ENCODE assay signal across 13 cellular contexts in the genomic region with DNA sequence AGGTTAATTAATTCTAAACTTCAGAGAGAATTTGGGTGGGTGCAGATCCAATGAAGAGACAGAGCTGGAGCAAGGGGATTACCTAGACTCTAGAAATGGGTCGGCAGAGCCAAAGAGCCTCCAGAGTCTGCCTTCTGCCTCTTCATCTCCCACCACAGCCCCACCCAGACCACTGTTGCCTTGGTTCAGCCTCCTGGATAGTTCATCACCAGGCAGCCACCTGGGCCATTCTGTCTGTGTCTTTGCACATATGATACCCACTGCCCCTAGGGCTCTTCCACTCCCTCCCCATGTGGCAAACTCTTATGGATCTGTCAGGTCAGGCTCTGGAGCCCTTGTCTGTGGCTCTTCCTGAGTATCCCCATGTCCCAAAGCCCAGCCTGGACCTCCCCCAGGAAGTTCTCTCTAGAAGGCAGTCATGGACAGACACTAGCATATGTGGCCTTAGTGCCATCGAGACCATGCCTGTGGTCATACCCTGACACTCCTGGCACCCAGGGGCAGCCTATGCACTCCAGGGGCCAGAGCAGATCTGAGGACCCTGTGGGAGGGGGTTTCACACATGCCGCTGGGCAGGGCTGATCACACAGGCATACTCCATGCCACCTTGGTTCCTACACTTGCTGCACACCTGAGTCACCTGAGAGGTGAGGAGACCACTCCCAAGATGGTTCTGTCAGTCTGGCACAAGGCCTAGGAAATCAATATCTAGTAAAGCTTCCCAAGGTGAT. TPM values are rescaled to one million over a fixed set of nuclear protein-coding genes. Genes with fewer than 3 reads are reported as not detected.
A peak's percentile ranks its signal among the peaks of the same experiment; 100 is the strongest.
DNase-seq lines count a peak whose midpoint lies in the region; ATAC-seq and TF ChIP-seq lines count a peak whose summit lies in the region.
"Had no signal": no experiment of that assay in that cellular context is flagged by ENCODE, and none has a peak within 500 bp of the region (broad histone marks: within the 10 kb centered on the region; RNA-seq: fewer than 3 reads in every experiment).

No MANE protein-coding gene starts in this region.

- TF ChIP-seq POLR2A in vagina (IDR thresholded peaks at IDR 0.05): no peak

- H3K9me3 ChIP-seq in right atrium auricular region (no peaks in the 10 kb centered on the region), left ventricle myocardium inferior (replicated peaks) (no peaks in the 10 kb centered on the region), vagina (no peaks in the 10 kb centered on the region), A673 (ENCODE audit: low read depth, low read length, poor library complexity, severe bottlenecking) (no peaks in the 10 kb centered on the region)
- H3K9me3 ChIP-seq: BE2C had no signal

- CTCF ChIA-PET in A673 (lab: Charles Lee): no interaction called here

- no peak overlapping the region for H3K27ac ChIP-seq in right atrium auricular region
- H3K27ac ChIP-seq in left ventricle myocardium inferior (replicated peaks): no peak overlapping the region
- H3K27ac ChIP-seq in caudate nucleus (ENCODE audit: low read depth, low read length): peak overlapping the region; percentile 36
- no peak overlapping the region for H3K27ac ChIP-seq in vagina
- H3K27ac ChIP-seq in A673 (ENCODE audit: low read depth, low read length, poor library complexity, severe bottlenecking): no peak overlapping the region
- H3K27ac ChIP-seq: GM23248, HL-60 had no signal

- intact Hi-C loops in left ventricle myocardium inferior (cut with micrococcal nuclease) (no loop called here), vagina (cut with DNase I) (no loop called here), A673 (cut with micrococcal nuclease; ENCODE audit: unreplicated experiment) (no loop called here)

- H3K27me3 ChIP-seq in right atrium auricular region: no peaks in the 10 kb centered on the region
- H3K27me3 ChIP-seq in left ventricle myocardium inferior (ENCODE audit: low read depth): no peaks in the 10 kb centered on the region
- H3K27me3 ChIP-seq in vagina: no peaks in the 10 kb centered on the region
- H3K27me3 ChIP-seq in A673 (replicated peaks; ENCODE audit: insufficient read depth, low read depth, low read length, poor library complexity): peaks cover 19% of the 10 kb centered on the region

- H3K4me1 ChIP-seq in right atrium auricular region (peaks cover 0 to 10% of the 10 kb centered on the region in 2 donors), left ventricle myocardium inferior (peaks cover 19% of the 10 kb centered on the region), vagina (no peaks in the 10 kb centered on the region), A673 (ENCODE audit: insufficient read depth, low read length, poor library complexity, severe bottlenecking) (no peaks in the 10 kb centered on the region)
- H3K4me1 ChIP-seq: BE2C had no signal

- H3K4me3 ChIP-seq in right atrium auricular region: no peak overlapping the region
- H3K4me3 ChIP-seq in left ventricle myocardium inferior: no peak overlapping the region
- no peak overlapping the region for H3K4me3 ChIP-seq in vagina
- no peak overlapping the region for H3K4me3 ChIP-seq in A673 (ENCODE audit: low read depth, low read length, poor library complexity, severe bottlenecking)
- H3K4me3 ChIP-seq: GM23248 had no signal

- ATAC-seq in left lobe of liver: no peak

- TF ChIP-seq CTCF in right atrium auricular region (IDR thresholded peaks at IDR 0.05) (no peak), left ventricle myocardium inferior (IDR thresholded peaks at IDR 0.05; ENCODE audit: borderline replicate concordance) (no peak), vagina (IDR thresholded peaks at IDR 0.05) (no peak), A673 (conservative IDR thresholded peaks at IDR 0.05; ENCODE audit: low read depth, low read length) (no peak)

- DNase-seq in right atrium auricular region (ENCODE audit: low spot score): peak; percentile 36
- DNase-seq in left ventricle myocardium inferior: no peak
- no peak for DNase-seq in caudate nucleus (lab: John Stamatoyannopoulos, UW)
- DNase-seq in left lobe of liver (ENCODE audit: low spot score): peak; percentile 28
- DNase-seq in vagina (ENCODE audit: extremely low spot score in 2 of 2): peak; percentile 79 to 81
- no peak for DNase-seq in A673 (ENCODE audit: low spot score)
- no peak for DNase-seq in activated CD4-positive, alpha-beta T cell treated with anti-CD3 and anti-CD28 coated beads for 48 hours
- DNase-seq in NCI-H446 (lab: John Stamatoyannopoulos, UW): no peak
- DNase-seq: BE2C, DMS53, GF-D8, GM23248 had no signal

- POLR2A ChIA-PET in A673 (lab: Charles Lee; ENCODE audit: low non-redundant PET): no interaction called here

- H3K36me3 ChIP-seq in right atrium auricular region: no peaks in the 10 kb centered on the region
- H3K36me3 ChIP-seq in left ventricle myocardium inferior: no peaks in the 10 kb centered on the region
- no peaks in the 10 kb centered on the region for H3K36me3 ChIP-seq in vagina
- no peaks in the 10 kb centered on the region for H3K36me3 ChIP-seq in A673 (ENCODE audit: insufficient read depth, low read length, poor library complexity, severe bottlenecking)
- H3K36me3 ChIP-seq: BE2C had no signal

- no TSS peak for BruUV-seq in A673 (replicated peaks; lab: Mats Ljungman, UMichigan)

RNA-seq across cellular contexts. Expression of gene FRMPD2, which starts 41.6 kb away (rescaled TPM):
- 1 to 10 TPM; 1.2 to 7.5 TPM for total RNA-seq in right atrium auricular region
- 0.38 TPM for total RNA-seq in left ventricle myocardium inferior
- total RNA-seq in left lobe of liver: not detected
- not detected for total RNA-seq in vagina
- total RNA-seq in A673 (2021): not detected in 2 replicates
- total RNA-seq: GM23248 had no signal

Comparison
In these comparisons a context has a peak if more than half of its experiments do, and no peak if none do; other contexts are left out.
1. DNase-seq: peak in right atrium auricular region (single experiment), left lobe of liver (single experiment) and vagina (2 of 2); none in left ventricle myocardium inferior (single experiment), caudate nucleus (0 of 61), A673 (single experiment), activated CD4-positive, alpha-beta T cell treated with anti-CD3 and anti-CD28 coated beads for 48 hours (single experiment) and NCI-H446 (0 of 2).